28 cellular contexts compared by ENCODE assay signal in the genomic region with DNA sequence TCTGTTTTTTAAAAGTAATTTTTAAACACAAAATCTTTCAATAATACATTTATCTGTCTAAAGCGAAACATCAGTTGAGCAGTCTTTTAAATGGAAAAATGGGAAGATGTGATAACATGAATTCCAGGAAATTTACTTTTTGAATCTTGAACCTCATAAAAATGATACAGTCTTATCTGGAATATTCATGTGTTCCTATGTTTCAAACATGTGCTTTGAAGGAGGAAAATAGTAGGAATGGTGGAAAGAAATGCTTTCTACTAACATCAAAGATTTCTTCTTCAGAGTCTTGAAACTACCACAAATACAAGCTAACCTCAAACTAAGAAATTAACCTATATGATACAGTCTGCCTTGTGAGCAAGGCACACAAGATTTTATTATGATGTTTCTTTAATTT.
"Had no signal": no experiment of that assay in that cellular context is flagged by ENCODE, and none has a peak within 500 bp of the region (broad histone marks: within the 10 kb centered on the region; RNA-seq: fewer than 3 reads in every experiment).

No MANE protein-coding gene starts in this region.

- DNase-seq: colonic mucosa; cortex of kidney; dermis blood vessel endothelial cell; dorsolateral prefrontal cortex; effector CD4-positive, alpha-beta T cell; effector CD8-positive, alpha-beta T cell; effector memory CD4-positive, alpha-beta T cell; effector memory CD8-positive, alpha-beta T cell; endodermal cell; erythroblast; esophagus squamous epithelium; foreskin fibroblast; foreskin keratinocyte; foreskin melanocyte; gastrocnemius medialis; glutamatergic neuron; head of caudate nucleus; heart left ventricle; heart right ventricle had no signal

- H3K4me3 ChIP-seq: colonic mucosa, coronary artery, dorsolateral prefrontal cortex, esophagus muscularis mucosa, esophagus squamous epithelium, gastrocnemius medialis, gastroesophageal sphincter, heart left ventricle, heart right ventricle had no signal

- H3K27me3 ChIP-seq: colonic mucosa, dorsolateral prefrontal cortex, esophagus muscularis mucosa, esophagus squamous epithelium, foreskin keratinocyte, gastrocnemius medialis, gastroesophageal sphincter, heart left ventricle, heart right ventricle had no signal

- ATAC-seq: effector memory CD8-positive, alpha-beta T cell; esophagus mucosa; foreskin keratinocyte; gastrocnemius medialis; gastroesophageal sphincter; heart left ventricle; heart right ventricle had no signal

- H3K36me3 ChIP-seq: colonic mucosa, esophagus muscularis mucosa, esophagus squamous epithelium, gastrocnemius medialis, gastroesophageal sphincter, heart left ventricle, heart right ventricle had no signal

- H3K27ac ChIP-seq: colonic mucosa, coronary artery, dorsolateral prefrontal cortex, epithelial cell of prostate, esophagus squamous epithelium, foreskin keratinocyte, gastrocnemius medialis, gastroesophageal sphincter, heart left ventricle, heart right ventricle had no signal

- H3K4me1 ChIP-seq: colonic mucosa, esophagus squamous epithelium, foreskin keratinocyte, gastrocnemius medialis, heart left ventricle had no signal

- H3K9me3 ChIP-seq: colonic mucosa, esophagus muscularis mucosa, esophagus squamous epithelium, gastrocnemius medialis, gastroesophageal sphincter, heart left ventricle, heart right ventricle had no signal

- FAIRE-seq: colon, endometrium, endothelial cell of umbilical vein, frontal cortex had no signal
